In genomic region chr4:166301266-166301665, GRCh38 we compare ENCODE assay signal across 22 cellular contexts.
"Had no signal": no experiment of that assay in that cellular context is flagged by ENCODE, and none has a peak within 500 bp of the region (broad histone marks: within the 10 kb centered on the region; RNA-seq: fewer than 3 reads in every experiment).

No MANE protein-coding gene starts in this region.

- H3K4me3 Mint-ChIP-seq: activated CD4-positive, alpha-beta memory T cell treated with anti-CD3 and anti-CD28 coated beads, Interleukin-2, amount 10 ng/mL, durations not matched to agents 7 days and 5 days; activated CD4-positive, alpha-beta T cell treated with anti-CD3 and anti-CD28 coated beads, Interleukin-2, amount 10 ng/mL, durations not matched to agents 24 days and 14 days; activated naive CD4-positive, alpha-beta T cell treated with anti-CD3 and anti-CD28 coated beads, Interleukin-2, amount 50 U/mL, for 24 hours; activated T-helper 1 cell treated with anti-CD3 and anti-CD28 coated beads, Interleukin-12 subunit alpha, Interleukin-12 subunit beta, Interleukin-2, Interleukin-4 antibody, amounts not matched to agents 30 ng/mL and 10 ng/mL and 1 ng/mL, durations not matched to agents 14 hours and 24 hours and 36 hours; memory B cell; nephron progenitor cell; stimulated activated naive CD8-positive, alpha-beta T cell treated with anti-CD3 and anti-CD28 coated beads, Interleukin-15, amount 100 ng/mL, for 72 hours had no signal

- H3K4me1 Mint-ChIP-seq: activated CD4-positive, alpha-beta memory T cell treated with anti-CD3 and anti-CD28 coated beads, Interleukin-2, amount 10 ng/mL, durations not matched to agents 7 days and 5 days; activated CD4-positive, alpha-beta T cell treated with anti-CD3 and anti-CD28 coated beads, Interleukin-2, amount 10 ng/mL, durations not matched to agents 24 days and 14 days; activated naive CD4-positive, alpha-beta T cell treated with anti-CD3 and anti-CD28 coated beads, Interleukin-2, amount 50 U/mL, for 24 hours; memory B cell; nephron progenitor cell; stimulated activated naive CD8-positive, alpha-beta T cell treated with anti-CD3 and anti-CD28 coated beads, Interleukin-15, amount 100 ng/mL, for 72 hours had no signal

- H3K27me3 Mint-ChIP-seq: activated CD4-positive, alpha-beta memory T cell treated with anti-CD3 and anti-CD28 coated beads, Interleukin-2, amount 10 ng/mL, durations not matched to agents 7 days and 5 days; activated CD4-positive, alpha-beta T cell treated with anti-CD3 and anti-CD28 coated beads, Interleukin-2, amount 10 ng/mL, durations not matched to agents 24 days and 14 days; activated naive CD4-positive, alpha-beta T cell treated with anti-CD3 and anti-CD28 coated beads, Interleukin-2, amount 50 U/mL, for 24 hours; memory B cell; progenitor cell of endocrine pancreas; stimulated activated naive CD8-positive, alpha-beta T cell treated with anti-CD3 and anti-CD28 coated beads, Interleukin-15, amount 100 ng/mL, for 72 hours had no signal

- H3K36me3 Mint-ChIP-seq: activated naive CD4-positive, alpha-beta T cell treated with anti-CD3 and anti-CD28 coated beads, Interleukin-2, amount 50 U/mL, for 24 hours; memory B cell had no signal

- DNase-seq: activated CD4-positive, alpha-beta memory T cell treated with anti-CD3 and anti-CD28 coated beads, Interleukin-2, amount 10 ng/mL, durations not matched to agents 7 days and 5 days; activated CD4-positive, alpha-beta T cell treated with anti-CD3 and anti-CD28 coated beads, Interleukin-2, amount 10 ng/mL, durations not matched to agents 24 days and 14 days; activated gamma-delta T cell; aorta; caudate nucleus; colonic mucosa; dorsolateral prefrontal cortex; gastrocnemius medialis; head of caudate nucleus; islet precursor cell; left cardiac atrium; nephron progenitor cell; occipital lobe; SK-N-SH; stimulated activated CD4-positive, alpha-beta T cell treated with anti-CD3 and anti-CD28 coated beads, Interleukin-1b, Interleukin-23, amount 100 ng/mL, for 48 hours; stimulated activated naive CD8-positive, alpha-beta T cell treated with anti-CD3 and anti-CD28 coated beads, Interleukin-15, amount 100 ng/mL, for 72 hours had no signal

- ATAC-seq: gastrocnemius medialis; left cardiac atrium; stimulated activated naive CD8-positive, alpha-beta T cell treated with anti-CD3 and anti-CD28 coated beads, Interleukin-15, amount 100 ng/mL, for 72 hours had no signal

- H3K4me3 ChIP-seq: colonic mucosa, dorsolateral prefrontal cortex, esophagus muscularis mucosa, gastrocnemius medialis, tibial nerve had no signal

- H3K27ac Mint-ChIP-seq: activated CD4-positive, alpha-beta memory T cell treated with anti-CD3 and anti-CD28 coated beads, Interleukin-2, amount 10 ng/mL, durations not matched to agents 7 days and 5 days; activated CD4-positive, alpha-beta T cell treated with anti-CD3 and anti-CD28 coated beads, Interleukin-2, amount 10 ng/mL, durations not matched to agents 24 days and 14 days; activated naive CD4-positive, alpha-beta T cell treated with anti-CD3 and anti-CD28 coated beads, Interleukin-2, amount 50 U/mL, for 24 hours; activated T-helper 1 cell treated with anti-CD3 and anti-CD28 coated beads, Interleukin-12 subunit alpha, Interleukin-12 subunit beta, Interleukin-2, Interleukin-4 antibody, amounts not matched to agents 30 ng/mL and 10 ng/mL and 1 ng/mL, durations not matched to agents 14 hours and 24 hours and 36 hours; memory B cell; nephron progenitor cell; progenitor cell of endocrine pancreas; stimulated activated naive CD8-positive, alpha-beta T cell treated with anti-CD3 and anti-CD28 coated beads, Interleukin-15, amount 100 ng/mL, for 72 hours had no signal

- H3K9me3 Mint-ChIP-seq: activated CD4-positive, alpha-beta T cell treated with anti-CD3 and anti-CD28 coated beads, Interleukin-2, amount 10 ng/mL, durations not matched to agents 24 days and 14 days; activated naive CD4-positive, alpha-beta T cell treated with anti-CD3 and anti-CD28 coated beads, Interleukin-2, amount 50 U/mL, for 24 hours; activated T-helper 1 cell treated with anti-CD3 and anti-CD28 coated beads, Interleukin-12 subunit alpha, Interleukin-12 subunit beta, Interleukin-2, Interleukin-4 antibody, amounts not matched to agents 30 ng/mL and 10 ng/mL and 1 ng/mL, durations not matched to agents 14 hours and 24 hours and 36 hours had no signal
